Comparison of ENCODE assay signal across 30 cellular contexts in the genomic region with DNA sequence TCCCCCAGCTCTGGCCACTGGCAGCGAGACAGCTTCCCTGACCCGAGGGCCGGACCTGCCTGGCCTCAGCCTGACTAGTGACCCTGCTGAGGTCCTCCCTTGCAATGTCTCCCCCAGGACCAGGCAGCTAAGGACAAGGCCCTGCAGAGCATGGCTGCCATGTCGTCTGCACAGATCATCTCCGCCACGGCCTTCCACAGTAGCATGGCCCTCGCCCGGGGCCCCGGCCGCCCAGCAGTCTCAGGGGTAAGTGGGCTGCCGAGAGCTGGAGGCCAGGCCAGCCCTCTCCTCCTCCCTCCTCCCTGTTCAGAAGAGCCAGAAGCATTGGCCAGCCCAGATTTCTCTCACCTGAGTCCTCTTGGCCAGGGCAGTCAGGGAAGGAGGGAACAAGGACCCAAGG. TPM values are rescaled to one million over a fixed set of nuclear protein-coding genes. Genes with fewer than 3 reads are reported as not detected.
"Had no signal": no experiment of that assay in that cellular context is flagged by ENCODE, and none has a peak within 500 bp of the region (broad histone marks: within the 10 kb centered on the region; RNA-seq: fewer than 3 reads in every experiment).

No MANE protein-coding gene starts in this region.

- H3K4me1 ChIP-seq: neural progenitor cell, parathyroid adenoma, tibial nerve, vagina had no signal

- H3K36me3 ChIP-seq: neural progenitor cell, neutrophil, ovary, vagina had no signal

- H3K4me2 ChIP-seq: neural progenitor cell, smooth muscle cell had no signal

- H3K9ac ChIP-seq: neural progenitor cell, parathyroid adenoma had no signal

- H2AFZ ChIP-seq: neural progenitor cell, parathyroid adenoma had no signal

- H3K27me3 Mint-ChIP-seq: progenitor cell of endocrine pancreas; stimulated activated naive CD8-positive, alpha-beta T cell treated with anti-CD3 and anti-CD28 coated beads, Interleukin-15, amount 100 ng/mL, for 72 hours had no signal

- DNase-seq: naive thymus-derived CD4-positive, alpha-beta T cell; natural killer cell; nucleus accumbens; ovary; spleen; stimulated activated CD4-positive, alpha-beta T cell treated with anti-CD3 and anti-CD28 coated beads, Interleukin-12 subunit alpha, Interleukin-12 subunit beta, amount 100 ng/mL, for 4 hours; stimulated activated CD4-positive, alpha-beta T cell treated with anti-CD3 and anti-CD28 coated beads, Interleukin-1b, Interleukin-23, amount 100 ng/mL, for 48 hours; stimulated activated CD4-positive, alpha-beta T cell treated with anti-CD3 and anti-CD28 coated beads, Interleukin-4, amount 100 ng/mL, for 1 hour; stimulated activated CD4-positive, alpha-beta T cell treated with anti-CD3 and anti-CD28 coated beads, Interleukin-4, amount 100 ng/mL, for 4 hours; stimulated activated CD8-positive, alpha-beta memory T cell treated with anti-CD3 and anti-CD28 coated beads, Interleukin-4, amount 100 ng/mL, for 48 hours; stimulated activated naive CD4-positive, alpha-beta T cell; stimulated activated naive CD8-positive, alpha-beta T cell treated with anti-CD3 and anti-CD28 coated beads, Interleukin-15, amount 100 ng/mL, for 72 hours; stimulated activated naive CD8-positive, alpha-beta T cell treated with anti-CD3 and anti-CD28 coated beads, Interleukin-15, Interleukin-2, amounts not matched to agents 100 U/mL and 50 U/mL, for 24 hours; thyroid gland; trophoblast cell had no signal

- H3K4me3 ChIP-seq: neural progenitor cell, ovary, psoas muscle, skin epidermis, smooth muscle cell, spleen, thoracic aorta, thyroid gland, tibial nerve, upper lobe of left lung, vagina had no signal

- H3K9me3 ChIP-seq: neutrophil, ovary, psoas muscle, spleen, thoracic aorta, thyroid gland, tibial nerve, upper lobe of left lung, vagina had no signal

- H3K36me3 Mint-ChIP-seq: naive thymus-derived CD4-positive, alpha-beta T cell; natural killer cell; stimulated activated memory B cell treated with anti-CD40 and anti-IgM and Interleukin-4, amounts not matched to agents 10 μg/mL and 1 μg/mL and 100 μg/mL, for 72 hours had no signal

- H3K27ac Mint-ChIP-seq: naive thymus-derived CD4-positive, alpha-beta T cell; natural killer cell; nephron; neural progenitor cell; progenitor cell of endocrine pancreas; stimulated activated memory B cell treated with anti-CD40 and anti-IgM and Interleukin-4, amounts not matched to agents 10 μg/mL and 1 μg/mL and 100 μg/mL, for 72 hours had no signal

- H3K4me3 Mint-ChIP-seq: naive thymus-derived CD4-positive, alpha-beta T cell; natural killer cell; nephron; neural progenitor cell; stimulated activated memory B cell treated with anti-CD40 and anti-IgM and Interleukin-4, amounts not matched to agents 10 μg/mL and 1 μg/mL and 100 μg/mL, for 72 hours; stimulated activated naive CD8-positive, alpha-beta T cell treated with anti-CD3 and anti-CD28 coated beads, Interleukin-15, amount 100 ng/mL, for 72 hours had no signal

- H3K27me3 ChIP-seq: neural progenitor cell, ovary, spleen, thyroid gland, tibial nerve, upper lobe of left lung, vagina had no signal

- H3K27ac ChIP-seq: neural progenitor cell, neutrophil, ovary, parathyroid adenoma, psoas muscle, skin epidermis, spleen, thoracic aorta, thyroid gland, tibial nerve, upper lobe of left lung, vagina had no signal

- H3K9me3 Mint-ChIP-seq: naive thymus-derived CD4-positive, alpha-beta T cell; natural killer cell; nephron; neural progenitor cell; stimulated activated memory B cell treated with anti-CD40 and anti-IgM and Interleukin-4, amounts not matched to agents 10 μg/mL and 1 μg/mL and 100 μg/mL, for 72 hours; stimulated activated naive CD8-positive, alpha-beta T cell treated with anti-CD3 and anti-CD28 coated beads, Interleukin-15, amount 100 ng/mL, for 72 hours had no signal

- H3K4me1 Mint-ChIP-seq: natural killer cell; neural progenitor cell; stimulated activated memory B cell treated with anti-CD40 and anti-IgM and Interleukin-4, amounts not matched to agents 10 μg/mL and 1 μg/mL and 100 μg/mL, for 72 hours; stimulated activated naive CD8-positive, alpha-beta T cell treated with anti-CD3 and anti-CD28 coated beads, Interleukin-15, amount 100 ng/mL, for 72 hours had no signal

- ATAC-seq: naive thymus-derived CD4-positive, alpha-beta T cell; natural killer cell; psoas muscle; right cardiac atrium; sciatic nerve; stimulated activated memory B cell treated with anti-CD40 and anti-IgM and Interleukin-4, amounts not matched to agents 10 μg/mL and 1 μg/mL and 100 μg/mL, for 72 hours; stimulated activated naive CD8-positive, alpha-beta T cell treated with anti-CD3 and anti-CD28 coated beads, Interleukin-15, amount 100 ng/mL, for 72 hours; stimulated activated naive CD8-positive, alpha-beta T cell treated with anti-CD3 and anti-CD28 coated beads, Interleukin-15, Interleukin-2, amounts not matched to agents 100 U/mL and 50 U/mL, for 24 hours had no signal

RNA-seq across cellular contexts. Expression of a gene that starts 58.1 kb away (rescaled TPM):
- total RNA-seq: natural killer cell had no signal
- polyA plus RNA-seq: naive thymus-derived CD4-positive, alpha-beta T cell had no signal
